In the genomic region with DNA sequence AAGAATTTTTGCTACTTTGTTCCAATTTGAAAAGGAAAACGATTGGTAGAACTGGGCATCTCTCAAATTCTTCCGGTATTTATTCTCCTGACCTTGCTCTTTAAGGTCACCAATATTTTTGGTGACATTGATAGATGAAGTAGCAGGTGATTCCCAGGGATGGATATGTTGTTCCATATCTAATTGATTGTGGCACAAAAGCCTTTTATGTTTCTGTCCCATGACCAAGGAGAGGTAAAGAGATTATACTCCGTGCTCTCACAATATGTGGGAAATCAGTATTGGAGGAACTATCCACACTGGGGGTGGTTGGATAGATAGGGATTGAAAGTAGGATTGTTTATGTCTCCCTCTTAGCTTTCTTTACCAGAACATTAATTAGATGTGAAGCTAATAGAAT, we compare ENCODE assay signal across 23 cellular contexts.
"Had no signal": no experiment of that assay in that cellular context is flagged by ENCODE, and none has a peak within 500 bp of the region (broad histone marks: within the 10 kb centered on the region; RNA-seq: fewer than 3 reads in every experiment).

No MANE protein-coding gene starts in this region.

- H3K4me3 ChIP-seq: colonic mucosa, coronary artery, dorsolateral prefrontal cortex, esophagus muscularis mucosa, esophagus squamous epithelium, gastrocnemius medialis, gastroesophageal sphincter, heart left ventricle, heart right ventricle had no signal

- H3K27me3 ChIP-seq: colonic mucosa, dorsolateral prefrontal cortex, esophagus muscularis mucosa, esophagus squamous epithelium, foreskin keratinocyte, gastrocnemius medialis, gastroesophageal sphincter, heart left ventricle, heart right ventricle had no signal

- H3K9me3 ChIP-seq: colonic mucosa, esophagus muscularis mucosa, esophagus squamous epithelium, gastrocnemius medialis, gastroesophageal sphincter had no signal

- DNase-seq: colonic mucosa; cortex of kidney; dermis blood vessel endothelial cell; dorsolateral prefrontal cortex; effector CD4-positive, alpha-beta T cell; effector CD8-positive, alpha-beta T cell; effector memory CD4-positive, alpha-beta T cell; effector memory CD8-positive, alpha-beta T cell; endodermal cell; erythroblast; esophagus squamous epithelium; foreskin fibroblast; foreskin keratinocyte; foreskin melanocyte; gastrocnemius medialis; glutamatergic neuron; head of caudate nucleus; heart left ventricle; heart right ventricle had no signal

- H3K36me3 ChIP-seq: colonic mucosa, esophagus muscularis mucosa, esophagus squamous epithelium, gastrocnemius medialis, gastroesophageal sphincter, heart left ventricle, heart right ventricle had no signal

- H3K27ac ChIP-seq: colonic mucosa, coronary artery, dorsolateral prefrontal cortex, epithelial cell of prostate, esophagus muscularis mucosa, esophagus squamous epithelium, foreskin keratinocyte, gastrocnemius medialis, gastroesophageal sphincter, heart left ventricle, heart right ventricle had no signal

- H3K4me1 ChIP-seq: colonic mucosa, esophagus muscularis mucosa, esophagus squamous epithelium, foreskin keratinocyte, gastrocnemius medialis, gastroesophageal sphincter, heart left ventricle, heart right ventricle had no signal
